In genomic region chr21:14533555-14534400, GRCh38 we compare ENCODE assay signal across 8 cellular contexts. TPM values are rescaled to one million over a fixed set of nuclear protein-coding genes. Genes with fewer than 3 reads are reported as not detected.
A peak's percentile ranks its signal among the peaks of the same experiment; 100 is the strongest.
DNase-seq lines count a peak whose midpoint lies in the region; ATAC-seq and TF ChIP-seq lines count a peak whose summit lies in the region.

No MANE protein-coding gene starts in this region.

- no peaks in the 10 kb centered on the region for H3K9me3 ChIP-seq in Panc1 (ENCODE audit: control insufficient read depth, insufficient read depth, low read depth, low read length)
- H3K9me3 ChIP-seq in tibial artery: no peaks in the 10 kb centered on the region

- H3K4me3 ChIP-seq in Panc1 (ENCODE audit: low read depth in 2 of 2, low read length in 2 of 2) (no peak overlapping the region), fibroblast of pulmonary artery (replicated peaks; ENCODE audit: low read depth, low read length) (no peak overlapping the region), tibial artery (no peak overlapping the region)

- intact Hi-C loops in Panc1 (cut with micrococcal nuclease; ENCODE audit: unreplicated experiment) (no loop called here), tibial artery (cut with DNase I; ENCODE audit: low total_unique reads) (no loop called here)

- H3K4me1 ChIP-seq in Panc1 (ENCODE audit: control insufficient read depth, insufficient read depth, low read length) (no peaks in the 10 kb centered on the region), tibial artery (no peaks in the 10 kb centered on the region)

- H3K36me3 ChIP-seq in Panc1 (ENCODE audit: control insufficient read depth, insufficient read depth, low read length) (no peaks in the 10 kb centered on the region), tibial artery (no peaks in the 10 kb centered on the region)

- CTCF ChIA-PET in Panc1 (lab: Charles Lee): no interaction called here

- in situ Hi-C loops in Panc1 (cut with HindIII; ENCODE audit: low pct_unique_long_range_greater_than_20kb, low sequenced_read_pairs): no loop called here

- no TSS peak for BruUV-seq in Panc1 (replicated peaks; lab: Mats Ljungman, UMichigan)

- peak; percentile 34 for DNase-seq in SIG-M5 treated with dmso at 0.1 percent for 504 hours (lab: John Stamatoyannopoulos, UW; ENCODE audit: unreplicated experiment)
- DNase-seq in SIG-M5 (lab: John Stamatoyannopoulos, UW): no peak
- DNase-seq in Panc1 (ENCODE audit: low read depth, low spot score): peak; percentile 50
- DNase-seq in fibroblast of pulmonary artery (ENCODE audit: low read depth): peak; percentile 70
- no peak for DNase-seq in tibial artery
- no peak for DNase-seq in AG08395 (ENCODE audit: low spot score)
- DNase-seq in DMS 273 (lab: John Stamatoyannopoulos, UW; ENCODE audit: unreplicated experiment): no peak

- POLR2A ChIA-PET in Panc1 (lab: Charles Lee): no interaction called here

- TF ChIP-seq CTCF in Panc1 (IDR thresholded peaks at IDR 0.05) (no peak), fibroblast of pulmonary artery (IDR thresholded peaks at IDR 0.05; ENCODE audit: low read length, missing control alignments) (no peak), tibial artery (IDR thresholded peaks at IDR 0.05) (no peak)

- ATAC-seq in HG02642 (IDR thresholded peaks at IDR 0.05; ENCODE audit: poor library complexity, unreplicated experiment) (peak; percentile 89), Panc1 (peak; percentile 26; the same call in 1 of the 2 replicates)

- H3K27me3 ChIP-seq in Panc1 (ENCODE audit: control insufficient read depth, insufficient read depth, low read length): no peaks in the 10 kb centered on the region
- no peaks in the 10 kb centered on the region for H3K27me3 ChIP-seq in tibial artery

- H3K27ac ChIP-seq in Panc1 (ENCODE audit: low read length): no peak overlapping the region
- H3K27ac ChIP-seq in tibial artery: no peak overlapping the region

RNA-seq across cellular contexts. Expression of gene SAMSN1, which starts 12.3 kb away (rescaled TPM):
- total RNA-seq in Panc1 (2021; ENCODE audit: unreplicated experiment): 0.44 TPM
- not detected for polyA plus RNA-seq in Panc1 (2012; ENCODE audit: insufficient read length)

Comparison
In these comparisons a context has a peak if more than half of its experiments do, and no peak if none do; other contexts are left out.
1. DNase-seq: peak in SIG-M5 treated with dmso at 0.1 percent for 504 hours (single experiment), Panc1 (single experiment) and fibroblast of pulmonary artery (single experiment); none in SIG-M5 (single experiment), tibial artery (0 of 2), AG08395 (single experiment) and DMS 273 (single experiment).